ENCODE assay signal across 28 cellular contexts in genomic region chr2:36988008-36988407, GRCh38.
"Had no signal": no experiment of that assay in that cellular context is flagged by ENCODE, and none has a peak within 500 bp of the region (broad histone marks: within the 10 kb centered on the region; RNA-seq: fewer than 3 reads in every experiment).

No MANE protein-coding gene starts in this region.

- H3K9me3 ChIP-seq: ovary, psoas muscle, spleen, suprapubic skin, testis, tibial artery, transverse colon, upper lobe of right lung, uterus had no signal

- DNase-seq: natural killer cell; occipital lobe; ovary; posterior cingulate gyrus; psoas muscle; right cardiac atrium; spleen; stimulated activated CD4-positive, alpha-beta T cell treated with anti-CD3 and anti-CD28 coated beads, Interleukin-12 subunit alpha, Interleukin-12 subunit beta, amount 100 ng/mL, for 4 hours; stimulated activated CD4-positive, alpha-beta T cell treated with anti-CD3 and anti-CD28 coated beads, Interleukin-1b, Interleukin-23, amount 100 ng/mL, for 48 hours; stimulated activated CD4-positive, alpha-beta T cell treated with anti-CD3 and anti-CD28 coated beads, Interleukin-4, amount 100 ng/mL, for 1 hour; stimulated activated CD4-positive, alpha-beta T cell treated with anti-CD3 and anti-CD28 coated beads, Interleukin-4, amount 100 ng/mL, for 4 hours; stimulated activated CD8-positive, alpha-beta memory T cell treated with anti-CD3 and anti-CD28 coated beads, Interleukin-4, amount 100 ng/mL, for 48 hours; stimulated activated naive CD4-positive, alpha-beta T cell; stimulated activated naive CD8-positive, alpha-beta T cell treated with anti-CD3 and anti-CD28 coated beads, Interleukin-15, amount 100 ng/mL, for 72 hours; stimulated activated naive CD8-positive, alpha-beta T cell treated with anti-CD3 and anti-CD28 coated beads, Interleukin-15, Interleukin-2, amounts not matched to agents 100 U/mL and 50 U/mL, for 24 hours; substantia nigra; testis; tibial artery; transverse colon; upper lobe of right lung; uterus had no signal

- H3K4me2 ChIP-seq: neural progenitor cell, smooth muscle cell had no signal

- H3K9ac ChIP-seq: neural progenitor cell, parathyroid adenoma had no signal

- H3K36me3 ChIP-seq: neural progenitor cell, ovary, uterus had no signal

- H3K4me1 ChIP-seq: neural progenitor cell, parathyroid adenoma, psoas muscle, spleen, suprapubic skin, testis, tibial artery, upper lobe of right lung, uterus had no signal

- H2AFZ ChIP-seq: neural progenitor cell, parathyroid adenoma had no signal

- H3K27ac ChIP-seq: neural progenitor cell, ovary, parathyroid adenoma, psoas muscle, skin epidermis, spleen, suprapubic skin, testis, tibial artery, transverse colon, upper lobe of right lung, uterus had no signal

- ATAC-seq: natural killer cell; psoas muscle; right cardiac atrium; sciatic nerve; stimulated activated memory B cell treated with anti-CD40 and anti-IgM and Interleukin-4, amounts not matched to agents 10 μg/mL and 1 μg/mL and 100 μg/mL, for 72 hours; stimulated activated naive CD8-positive, alpha-beta T cell treated with anti-CD3 and anti-CD28 coated beads, Interleukin-15, amount 100 ng/mL, for 72 hours; stimulated activated naive CD8-positive, alpha-beta T cell treated with anti-CD3 and anti-CD28 coated beads, Interleukin-15, Interleukin-2, amounts not matched to agents 100 U/mL and 50 U/mL, for 24 hours; upper lobe of right lung had no signal

- H3K79me2 ChIP-seq: parathyroid adenoma had no signal

- H3K27me3 ChIP-seq: neural progenitor cell, ovary, spleen, suprapubic skin, testis, tibial artery, transverse colon, upper lobe of right lung, uterus had no signal

- H3K4me3 ChIP-seq: neural progenitor cell, ovary, psoas muscle, skin epidermis, smooth muscle cell, spleen, suprapubic skin, testis, tibial artery, transverse colon, upper lobe of right lung, uterus had no signal
